ENCODE assay signal across 15 cellular contexts in genomic region chr17:32769846-32770245, GRCh38.
DNase-seq lines count a peak whose midpoint lies in the region; ATAC-seq, FAIRE-seq and TF ChIP-seq lines count a peak whose summit lies in the region.
"Had no signal": no experiment of that assay in that cellular context is flagged by ENCODE, and none has a peak within 500 bp of the region (broad histone marks: within the 10 kb centered on the region; RNA-seq: fewer than 3 reads in every experiment).

No MANE protein-coding gene starts in this region.

- no peak overlapping the region for H3K9ac ChIP-seq in Loucy (ENCODE audit: low read depth, low read length, poor library complexity, severe bottlenecking)
- H3K9ac ChIP-seq in K562 (ENCODE audit: insufficient read depth in 1 of 2, low read depth in 2 of 2, low read length in 2 of 2), result no peak overlapping the region
- no peak overlapping the region for H3K9ac ChIP-seq in smooth muscle cell (ENCODE audit: low read depth)
- H3K9ac ChIP-seq: BLaER1 treated with 17β-estradiol and CSF1 and Interleukin-3, amounts not matched to agents 10 nM and 100 nM had no signal

- ATAC-seq in K562 (no peak), right lobe of liver (peak; percentile 58 to 78 (median 72)), HG02852 (IDR thresholded peaks at IDR 0.05; ENCODE audit: unreplicated experiment) (no peak), GM21723 (IDR thresholded peaks at IDR 0.05; ENCODE audit: unreplicated experiment) (no peak)

- no peaks in the 10 kb centered on the region for H3K36me3 ChIP-seq in Loucy (ENCODE audit: insufficient read depth, low read length)
- peaks cover 29% of the 10 kb centered on the region; the same call in 2 of the 3 replicates for H3K36me3 ChIP-seq in K562 (ENCODE audit: control insufficient read depth, insufficient read depth, low read length)
- no peaks in the 10 kb centered on the region for H3K36me3 ChIP-seq in right lobe of liver
- H3K36me3 ChIP-seq in smooth muscle cell (ENCODE audit: low read depth), result no peaks in the 10 kb centered on the region
- H3K36me3 ChIP-seq: HAP-1 had no signal

- H3K27me3 ChIP-seq in Loucy (ENCODE audit: insufficient read depth, low read length, poor library complexity, severe bottlenecking) (no peaks in the 10 kb centered on the region), K562 (ENCODE audit: control insufficient read depth in 2 of 2, insufficient read depth in 2 of 2, low read length in 2 of 2) (no peaks in the 10 kb centered on the region), right lobe of liver (no peaks in the 10 kb centered on the region), smooth muscle cell (ENCODE audit: low read depth) (no peaks in the 10 kb centered on the region)
- H3K27me3 ChIP-seq: BLaER1 treated with 17β-estradiol and CSF1 and Interleukin-3, amounts not matched to agents 10 nM and 100 nM; spleen had no signal

- no TSS peak for BruUV-seq in K562 (replicated peaks; lab: Mats Ljungman, UMichigan)

- no peak for TF ChIP-seq POLR2A in K562 (conservative IDR thresholded peaks at IDR 0.05)
- TF ChIP-seq POLR2A in right lobe of liver (IDR thresholded peaks at IDR 0.05), result no peak

- H3K9me2 ChIP-seq in Loucy (replicated peaks; ENCODE audit: low read depth, low read length), result no peaks in the 10 kb centered on the region

- intact Hi-C loops in K562 (cut with micrococcal nuclease), result no loop called here
- intact Hi-C loops in right lobe of liver (cut with DNase I), result loop anchor here in 1 of 2 donors (10.0 kb wide), 1 partner anchor 295 kb away; no protein-coding TSS in a partner anchor

- H3K4me2 ChIP-seq in Loucy (ENCODE audit: low read depth, low read length, poor library complexity, severe bottlenecking) (no peak overlapping the region), K562 (ENCODE audit: insufficient read depth, low read length) (no peak overlapping the region), smooth muscle cell (no peak overlapping the region)
- H3K4me2 ChIP-seq: BLaER1 treated with 17β-estradiol and CSF1 and Interleukin-3, amounts not matched to agents 10 nM and 100 nM had no signal

- CTCF ChIA-PET in K562 (lab: Yijun Ruan, JAX; ENCODE audit: low intra/inter-chr PET ratio), result interaction anchor here (0.7 to 1.6 kb wide), 2 partner anchors 108 to 857 kb away, joined by 3 to 4 read pairs; partner anchors contain the start of gene MYO1D

- in situ Hi-C loops in K562 (cut with MboI), result no loop called here

- POLR2A ChIA-PET in K562 (lab: Yijun Ruan, JAX), result no interaction called here

- no peaks in the 10 kb centered on the region for H3K9me1 ChIP-seq in K562 (ENCODE audit: control insufficient read depth, insufficient read depth, low read length)

- H3K9me3 ChIP-seq in Loucy (ENCODE audit: insufficient read depth, low read depth, low read length) (no peaks in the 10 kb centered on the region), K562 (replicated peaks; ENCODE audit: control insufficient read depth, insufficient read depth, low read depth, low read length) (no peaks in the 10 kb centered on the region), right lobe of liver (no peaks in the 10 kb centered on the region), smooth muscle cell (replicated peaks; ENCODE audit: low read depth) (no peaks in the 10 kb centered on the region)
- H3K9me3 ChIP-seq: BLaER1 treated with 17β-estradiol and CSF1 and Interleukin-3, amounts not matched to agents 10 nM and 100 nM; HAP-1; spleen had no signal

- no peaks in the 10 kb centered on the region for H4K20me1 ChIP-seq in Loucy (ENCODE audit: insufficient read depth, low read length, poor library complexity, severe bottlenecking)
- H4K20me1 ChIP-seq in K562 (replicated peaks; ENCODE audit: control insufficient read depth, insufficient read depth, low read length), result no peaks in the 10 kb centered on the region
- no peaks in the 10 kb centered on the region for H4K20me1 ChIP-seq in smooth muscle cell (ENCODE audit: low read depth)
- H4K20me1 ChIP-seq: BLaER1 treated with 17β-estradiol and CSF1 and Interleukin-3, amounts not matched to agents 10 nM and 100 nM had no signal

- H3K4me3 ChIP-seq in Loucy (ENCODE audit: low read length, poor library complexity, severe bottlenecking), result no peak overlapping the region
- no peak overlapping the region for H3K4me3 ChIP-seq in K562
- no peak overlapping the region for H3K4me3 ChIP-seq in right lobe of liver
- no peak overlapping the region for H3K4me3 ChIP-seq in smooth muscle cell
- H3K4me3 ChIP-seq: BLaER1 treated with 17β-estradiol and CSF1 and Interleukin-3, amounts not matched to agents 10 nM and 100 nM; HAP-1; spleen had no signal

- H3K27ac ChIP-seq in K562 (ENCODE audit: extremely low read depth, low read depth, low read length), result no peak overlapping the region
- no peak overlapping the region for H3K27ac ChIP-seq in right lobe of liver
- H3K27ac ChIP-seq in smooth muscle cell (ENCODE audit: low read depth), result no peak overlapping the region
- H3K27ac ChIP-seq: BLaER1 treated with 17β-estradiol and CSF1 and Interleukin-3, amounts not matched to agents 10 nM and 100 nM; spleen had no signal

- DNase-seq in K562 (ENCODE audit: extremely low read depth in 1 of 4, low spot score in 3 of 4) (no peak), right lobe of liver (no peak), smooth muscle cell (lab: John Stamatoyannopoulos, UW; ENCODE audit: unreplicated experiment) (no peak), T1000 (lab: John Stamatoyannopoulos, UW) (no peak)
- DNase-seq: activated naive CD8-positive, alpha-beta T cell treated with anti-CD3 and anti-CD28 coated beads for 36 hours; effector memory CD4-positive, alpha-beta T cell; MM.1S; NK-92 treated with Interleukin-12 subunit alpha and Interleukin-12 subunit beta, amount 100 ng/mL, for 24 hours; spleen had no signal

- H3F3A ChIP-seq in Loucy (ENCODE audit: low read depth), result no peaks in the 10 kb centered on the region
- no peaks in the 10 kb centered on the region for H3F3A ChIP-seq in smooth muscle cell (ENCODE audit: low read depth)

- no peak for FAIRE-seq in K562 (lab: Jason Lieb, UNC)

- peak; percentile 3 for TF ChIP-seq CTCF in GM12873 (IDR thresholded peaks at IDR 0.05; ENCODE audit: insufficient read depth, low read depth, low read length, missing control alignments)
- peak; percentile 37; the same call in 1 of the 2 replicates for TF ChIP-seq CTCF in Loucy (conservative IDR thresholded peaks at IDR 0.05; ENCODE audit: low read length)
- TF ChIP-seq CTCF in K562 (IDR thresholded peaks at IDR 0.05 in 2 of 3, conservative IDR thresholded peaks at IDR 0.05 in 1 of 3; ENCODE audit: insufficient read depth in 2 of 3, low read depth in 1 of 3, low read length in 3 of 3), result peak in 1 of 3 experiments; percentile 25; a peak in 1 of 6 replicates
- peak; percentile 4 to 43 (median 25) for TF ChIP-seq CTCF in right lobe of liver (IDR thresholded peaks at IDR 0.05)
- no peak for TF ChIP-seq CTCF in smooth muscle cell (IDR thresholded peaks at IDR 0.05; ENCODE audit: borderline replicate concordance, insufficient read depth, poor library complexity, severe bottlenecking)

- H3K4me1 ChIP-seq in Loucy (ENCODE audit: insufficient read depth, low read length, poor library complexity, severe bottlenecking) (no peaks in the 10 kb centered on the region), K562 (replicated peaks in 1 of 2; ENCODE audit: control insufficient read depth in 2 of 2, insufficient read depth in 2 of 2, low read length in 2 of 2) (no peaks in the 10 kb centered on the region), right lobe of liver (no peaks in the 10 kb centered on the region), smooth muscle cell (ENCODE audit: low read depth) (no peaks in the 10 kb centered on the region)
- H3K4me1 ChIP-seq: HAP-1, spleen had no signal

- H3K79me2 ChIP-seq in Loucy (ENCODE audit: insufficient read depth, low read length) (no peaks in the 10 kb centered on the region), K562 (ENCODE audit: control insufficient read depth, insufficient read depth, low read length) (no peaks in the 10 kb centered on the region), smooth muscle cell (ENCODE audit: low read depth) (no peaks in the 10 kb centered on the region)

- no peak for TF ChIP-seq EP300 in K562 (IDR thresholded peaks at IDR 0.05; ENCODE audit: low read length)

- H2AFZ ChIP-seq in Loucy (ENCODE audit: low read length) (no peak overlapping the region), K562 (ENCODE audit: low read depth, low read length) (no peak overlapping the region), smooth muscle cell (ENCODE audit: low read depth) (no peak overlapping the region)

- TF ChIP-seq RAD21 in K562 (CRISPR knock-in tag; conservative IDR thresholded peaks at IDR 0.05 in 1 of 2, IDR thresholded peaks at IDR 0.05 in 1 of 2), result no peak

- WGBS in K562 (ENCODE audit: insufficient coverage, low coverage, missing lambda C conversion rate), result 81% methylated on average over 3 of the region's 3 CpGs
- 32% methylated on average over 3 of the region's 3 CpGs for WGBS in right lobe of liver (ENCODE audit: insufficient coverage, low coverage, low lambda C conversion rate, missing lambda C conversion rate)
- 58% methylated on average over 3 of the region's 3 CpGs for WGBS in smooth muscle cell (ENCODE audit: low lambda C conversion rate)

TF ChIP-seq in K562, 482 proteins besides CTCF, POLR2A, EP300 and RAD21:
- TF ChIP-seq CEBPB (tag; IDR thresholded peaks at IDR 0.05) (peak; percentile 40; the same call in 1 of the 2 replicates), PURB (CRISPR knock-in tag; IDR thresholded peaks at IDR 0.05; ENCODE audit: low read depth) (no peak)
TF ChIP-seq in K562: peak in this region for 1.

Comparison
In these comparisons a context has a peak if more than half of its experiments do, and no peak if none do; other contexts are left out.
1. ATAC-seq: peak in right lobe of liver (4 of 4); none in K562 (single experiment), HG02852 (single experiment) and GM21723 (single experiment).